Comparison of ENCODE assay signal across 1 cellular context in genomic region chr15:99435138-99435695, GRCh38.
A peak's percentile ranks its signal among the peaks of the same experiment; 100 is the strongest.
TF ChIP-seq lines count a peak whose summit lies in the region.

No MANE protein-coding gene starts in this region.

TF ChIP-seq in HEK293, 187 proteins besides CTCF, POLR2A, EP300 and RAD21 (continued from another document):
- TF ChIP-seq ZNF211 (tag by site-specific recombination; IDR thresholded peaks at IDR 0.05; ENCODE audit: low read depth) (no peak), ZNF148 (tag by site-specific recombination; IDR thresholded peaks at IDR 0.05; ENCODE audit: borderline replicate concordance) (no peak), EGR2 (tag by site-specific recombination; IDR thresholded peaks at IDR 0.05; ENCODE audit: low read depth) (peak; percentile 30; the same call in 1 of the 2 replicates), ZNF280C (tag by site-specific recombination; IDR thresholded peaks at IDR 0.05) (no peak), SCRT2 (tag by site-specific recombination; IDR thresholded peaks at IDR 0.05) (no peak), ZNF747 (tag by site-specific recombination; IDR thresholded peaks at IDR 0.05) (no peak), ZNF76 (tag by site-specific recombination; IDR thresholded peaks at IDR 0.05; ENCODE audit: borderline replicate concordance, low read depth) (no peak), RBAK (tag by site-specific recombination; IDR thresholded peaks at IDR 0.05) (no peak), ZFP3 (tag by site-specific recombination; IDR thresholded peaks at IDR 0.05; ENCODE audit: low read depth) (no peak), ZNF670 (tag by site-specific recombination; IDR thresholded peaks at IDR 0.05; ENCODE audit: low read depth) (no peak), ZNF529 (tag by site-specific recombination; IDR thresholded peaks at IDR 0.05; ENCODE audit: insufficient replicate concordance) (no peak), GLI2 (tag by site-specific recombination; IDR thresholded peaks at IDR 0.05; ENCODE audit: borderline replicate concordance, low read depth) (no peak), ZNF184 (tag by site-specific recombination; IDR thresholded peaks at IDR 0.05) (no peak), SP7 (tag by site-specific recombination; IDR thresholded peaks at IDR 0.05) (peak; percentile 100)
TF ChIP-seq in HEK293: peak in this region for 12.
